Comparison of ENCODE assay signal across 14 cellular contexts in genomic region chr2:7930800-7931635, GRCh38.
DNase-seq lines count a peak whose midpoint lies in the region; ATAC-seq and TF ChIP-seq lines count a peak whose summit lies in the region.
"Had no signal": no experiment of that assay in that cellular context is flagged by ENCODE, and none has a peak within 500 bp of the region (broad histone marks: within the 10 kb centered on the region; RNA-seq: fewer than 3 reads in every experiment).

No MANE protein-coding gene starts in this region.

- H4K20me1 ChIP-seq in OCI-LY7 (ENCODE audit: insufficient read depth, low read length) (no peaks in the 10 kb centered on the region), MM.1S (ENCODE audit: insufficient read depth, low read length) (no peaks in the 10 kb centered on the region)
- H4K20me1 ChIP-seq: BLaER1 had no signal

- ATAC-seq in Right ventricle myocardium inferior (peak; percentile 69), HG03520 (IDR thresholded peaks at IDR 0.05; ENCODE audit: unreplicated experiment) (no peak)

- TF ChIP-seq CTCF in OCI-LY7 (conservative IDR thresholded peaks at IDR 0.05; ENCODE audit: low read length) (no peak), fibroblast of pulmonary artery (IDR thresholded peaks at IDR 0.05; ENCODE audit: low read length, missing control alignments) (no peak), MM.1S (IDR thresholded peaks at IDR 0.05; ENCODE audit: low read length) (no peak)

- H3K27me3 ChIP-seq in MM.1S (replicated peaks; ENCODE audit: insufficient read depth, low read length), result no peaks in the 10 kb centered on the region
- H3K27me3 ChIP-seq: BLaER1 had no signal

- H2AFZ ChIP-seq in OCI-LY7 (ENCODE audit: low read length), result peak overlapping the region; percentile 74
- H2AFZ ChIP-seq in MM.1S (ENCODE audit: low read length), result no peak overlapping the region

- H3K9me2 ChIP-seq in OCI-LY7 (ENCODE audit: insufficient read depth, low read length) (no peaks in the 10 kb centered on the region), MM.1S (replicated peaks; ENCODE audit: insufficient read depth, low read length) (no peaks in the 10 kb centered on the region)

- no peak overlapping the region for H3K4me2 ChIP-seq in OCI-LY7 (ENCODE audit: low read length)
- H3K4me2 ChIP-seq in MM.1S (ENCODE audit: low read depth, low read length), result no peak overlapping the region
- H3K4me2 ChIP-seq: BLaER1 had no signal

- H3K4me1 ChIP-seq in OCI-LY7 (ENCODE audit: insufficient read depth, low read length, poor library complexity, severe bottlenecking) (no peaks in the 10 kb centered on the region), MM.1S (ENCODE audit: low read length) (no peaks in the 10 kb centered on the region)
- H3K4me1 ChIP-seq: BLaER1 had no signal

- BruUV-seq in OCI-LY7 (replicated peaks; lab: Mats Ljungman, UMichigan), result no TSS peak

- intact Hi-C loops in Right ventricle myocardium inferior (cut with DNase I) (no loop called here), cardiac septum (cut with DNase I) (no loop called here), OCI-LY7 (cut with micrococcal nuclease; ENCODE audit: unreplicated experiment) (no loop called here)

- no peak overlapping the region for H3K9ac ChIP-seq in MM.1S (ENCODE audit: low read length)
- H3K9ac ChIP-seq: BLaER1 had no signal

- H3F3A ChIP-seq in MM.1S (ENCODE audit: insufficient read depth, low read length), result no peaks in the 10 kb centered on the region

- H3K27ac ChIP-seq in OCI-LY7 (ENCODE audit: low read depth, low read length, poor library complexity, severe bottlenecking) (no peak overlapping the region), MM.1S (ENCODE audit: low read length) (no peak overlapping the region)
- H3K27ac ChIP-seq: BLaER1 had no signal

- H3K9me3 ChIP-seq in OCI-LY7 (ENCODE audit: low read length) (no peaks in the 10 kb centered on the region), MM.1S (replicated peaks; ENCODE audit: insufficient read depth, low read length) (no peaks in the 10 kb centered on the region)
- H3K9me3 ChIP-seq: BLaER1 had no signal

- DNase-seq in Right ventricle myocardium inferior (ENCODE audit: missing footprints) (no peak), cardiac septum (ENCODE audit: low spot score) (no peak), OCI-LY7 (ENCODE audit: low spot score) (no peak), fibroblast of pulmonary artery (ENCODE audit: low read depth) (peak; percentile 61), stromal cell of bone marrow (ENCODE audit: low read depth) (peak; percentile 28), AG08396 (ENCODE audit: low spot score) (no peak), MM.1S (no peak)
- DNase-seq: activated naive CD4-positive, alpha-beta T cell treated with anti-CD3 and anti-CD28 coated beads, Interleukin-2, amount 50 U/mL, for 16 hours; HFFc6; NCI-H1092 treated with DMSO at 0.1 percent for 48 hours; NCI-H748 treated with DMSO at 0.1 percent for 48 hours; SHP77 treated with DMSO at 0.1 percent for 48 hours had no signal

- CTCF ChIA-PET in OCI-LY7 (lab: Charles Lee; ENCODE audit: unreplicated experiment), result no interaction called here

- POLR2A ChIA-PET in OCI-LY7 (lab: Charles Lee), result interaction anchor here (0.6 kb wide), 1 partner anchor 40 kb away, joined by 5 read pairs; no protein-coding TSS in a partner anchor

- H3K36me3 ChIP-seq in OCI-LY7 (ENCODE audit: insufficient read depth, low read length) (no peaks in the 10 kb centered on the region), MM.1S (replicated peaks; ENCODE audit: insufficient read depth, low read length) (no peaks in the 10 kb centered on the region)
- H3K36me3 ChIP-seq: BLaER1 had no signal

- H3K79me2 ChIP-seq in OCI-LY7 (ENCODE audit: insufficient read depth, low read depth, low read length) (no peaks in the 10 kb centered on the region), MM.1S (ENCODE audit: low read length) (no peaks in the 10 kb centered on the region)

- H3K4me3 ChIP-seq in OCI-LY7 (ENCODE audit: low read depth, low read length, poor library complexity, severe bottlenecking) (no peak overlapping the region), fibroblast of pulmonary artery (replicated peaks; ENCODE audit: low read depth, low read length) (no peak overlapping the region), MM.1S (ENCODE audit: low read length) (no peak overlapping the region)
- H3K4me3 ChIP-seq: BLaER1 had no signal

Comparison
In these comparisons a context has a peak if more than half of its experiments do, and no peak if none do; other contexts are left out.
1. DNase-seq: peak in fibroblast of pulmonary artery (single experiment) and stromal cell of bone marrow (single experiment); none in Right ventricle myocardium inferior (single experiment), cardiac septum (single experiment), OCI-LY7 (single experiment), AG08396 (single experiment) and MM.1S (single experiment).